Comparison of ENCODE assay signal across 1 cellular context in genomic region chr2:70086838-70087702, GRCh38.
TF ChIP-seq lines count a peak whose summit lies in the region.

PCBP1 (plus strand) TSS chr2:70087477; CDS start chr2:70087744, 267 bp downstream.

TF ChIP-seq in IMR-90, 13 proteins besides CTCF, POLR2A, EP300 and RAD21:
- TF ChIP-seq USF2 (IDR thresholded peaks at IDR 0.05; ENCODE audit: low read depth, low read length): peak; percentile 85
- peak; percentile 62; the same call in 1 of the 2 replicates for TF ChIP-seq MAZ (IDR thresholded peaks at IDR 0.05; ENCODE audit: borderline replicate concordance, low read depth, low read length)
- peak; percentile 53 for TF ChIP-seq CEBPB (IDR thresholded peaks at IDR 0.05; ENCODE audit: low read depth, low read length)
- no peak for TF ChIP-seq MAFK (IDR thresholded peaks at IDR 0.05; ENCODE audit: low read depth, low read length)
- TF ChIP-seq ELK1 (IDR thresholded peaks at IDR 0.05; ENCODE audit: borderline replicate concordance, low read depth, low read length): no peak
- no peak for TF ChIP-seq RFX5 (IDR thresholded peaks at IDR 0.05; ENCODE audit: low read depth, low read length)
- TF ChIP-seq RCOR1 (IDR thresholded peaks at IDR 0.05; ENCODE audit: insufficient replicate concordance, low read length): no peak
- TF ChIP-seq SMC3 (IDR thresholded peaks at IDR 0.05; ENCODE audit: low read depth, low read length): 0 out of 2 replicates have a peak, but pooled peaks have one; percentile 15
- peak; percentile 62; the same call in 1 of the 2 replicates for TF ChIP-seq BHLHE40 (IDR thresholded peaks at IDR 0.05; ENCODE audit: low read depth, low read length)
- TF ChIP-seq NFE2L2 (IDR thresholded peaks at IDR 0.05; ENCODE audit: low read depth, low read length): peak; percentile 20; the same call in 1 of the 2 replicates
- TF ChIP-seq MXI1 (IDR thresholded peaks at IDR 0.05; ENCODE audit: borderline replicate concordance, low read depth, low read length): peak; percentile 71; the same call in 1 of the 2 replicates
- no peak for TF ChIP-seq FOS (IDR thresholded peaks at IDR 0.05; ENCODE audit: low read depth, low read length)
